Comparison of ENCODE assay signal across 8 cellular contexts in the genomic region with DNA sequence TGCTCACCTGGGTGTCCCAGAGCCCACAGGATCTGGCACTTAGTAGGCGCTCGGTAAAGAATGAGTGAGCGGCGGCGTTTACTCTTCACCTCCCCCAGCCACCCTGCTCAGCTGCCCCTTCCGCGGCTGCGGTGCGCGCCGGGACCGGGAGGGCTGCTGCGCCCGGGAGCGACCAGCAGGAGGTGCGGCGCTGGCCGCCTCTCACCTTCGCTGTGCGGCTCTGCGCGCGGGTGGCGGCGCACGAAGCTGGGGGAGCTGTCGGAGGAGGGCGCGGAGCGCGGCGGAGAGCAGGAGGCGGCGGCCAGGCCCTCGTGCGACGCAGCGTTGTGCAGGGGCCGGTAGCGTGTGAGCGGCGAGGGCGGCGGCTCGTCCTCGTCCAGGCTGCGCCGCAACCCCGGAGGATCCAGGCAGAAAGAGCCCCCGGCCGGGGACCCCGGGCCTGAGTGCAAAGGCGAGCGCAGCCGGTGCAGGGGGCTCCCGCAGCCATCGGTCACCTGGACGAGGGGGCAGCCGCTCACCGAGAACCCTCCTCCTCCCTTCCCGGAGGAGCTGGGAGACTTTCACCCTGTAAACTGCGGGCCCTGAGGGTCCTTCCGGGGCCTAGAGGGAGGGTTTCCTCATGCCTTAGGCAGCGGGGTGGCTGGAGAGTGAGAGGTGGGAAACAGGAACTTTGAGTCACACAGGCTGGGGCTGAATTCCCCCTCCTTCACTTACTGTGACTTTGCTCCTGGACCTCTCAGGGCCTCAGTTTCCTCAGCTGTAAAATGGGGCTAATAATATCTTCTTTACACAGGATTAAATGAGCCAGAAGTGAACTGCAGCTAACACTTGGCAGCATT. TPM values are rescaled to one million over a fixed set of nuclear protein-coding genes. Genes with fewer than 3 reads are reported as not detected.
DNase-seq lines count a peak whose midpoint lies in the region; ATAC-seq, FAIRE-seq and TF ChIP-seq lines count a peak whose summit lies in the region.

No MANE protein-coding gene starts in this region.

- intact Hi-C loops in left lung (cut with DNase I): no loop called here

- peak; percentile 58 for ATAC-seq in HG03280 (IDR thresholded peaks at IDR 0.05; ENCODE audit: unreplicated experiment)
- ATAC-seq in left lung: peak; percentile 88

- H3K27me3 ChIP-seq in BE2C: no peaks in the 10 kb centered on the region
- peaks cover 9 to 51% of the 10 kb centered on the region in 2 donors for H3K27me3 ChIP-seq in left lung

- H3K4me1 ChIP-seq in BE2C: peaks cover under 1% of the 10 kb centered on the region; the same call in 1 of the 2 replicates
- peaks cover 8 to 10% of the 10 kb centered on the region in 2 donors for H3K4me1 ChIP-seq in left lung

- FAIRE-seq in urothelium cell line (lab: Jason Lieb, UNC): no peak

- H3K27ac ChIP-seq in caudate nucleus (ENCODE audit: low read depth, low read length): peak overlapping the region; percentile 1
- no peak overlapping the region for H3K27ac ChIP-seq in left lung

- 0 out of 2 replicates have a peak overlapping the region, but pooled peaks have one; percentile 11 for H3K4me3 ChIP-seq in BE2C (ENCODE audit: low read depth, low read length)
- H3K4me3 ChIP-seq in left lung: peak overlapping the region in 1 of 2 donors; percentile 3

- peak; percentile 88 for DNase-seq in BE2C
- peak; percentile 28 for DNase-seq in activated CD4-positive, CD25-positive, alpha-beta regulatory T cell treated with anti-CD3 and anti-CD28 coated beads, Interleukin-2, amount 50 U/mL, for 16 hours (ENCODE audit: low read depth, low spot score)
- peak in 14 of 61 donors; percentile 10 to 50 (median 28) for DNase-seq in caudate nucleus (lab: John Stamatoyannopoulos, UW)
- DNase-seq in left lung: peak in 1 of 2 donors; percentile 88
- peak; percentile 36 to 47 for DNase-seq in stimulated activated CD8-positive, alpha-beta memory T cell treated with anti-CD3 and anti-CD28 coated beads, Interleukin-15, amount 100 ng/mL, for 48 hours (ENCODE audit: low read depth in 2 of 2)
- DNase-seq in urothelium cell line (ENCODE audit: low spot score): no peak
- no peak for DNase-seq in NCI-H1694 (lab: John Stamatoyannopoulos, UW)

- H3K36me3 ChIP-seq in BE2C: no peaks in the 10 kb centered on the region
- H3K36me3 ChIP-seq in left lung: no peaks in the 10 kb centered on the region

- TF ChIP-seq CTCF in BE2C (IDR thresholded peaks at IDR 0.05; ENCODE audit: low read depth, low read length) (peak; percentile 61), left lung (IDR thresholded peaks at IDR 0.05) (peak; percentile 41 to 56)

- no peaks in the 10 kb centered on the region for H3K9me3 ChIP-seq in BE2C
- no peaks in the 10 kb centered on the region for H3K9me3 ChIP-seq in left lung

RNA-seq across cellular contexts. Expression of gene SAMD14, which starts 12.5 kb away (rescaled TPM):
- polyA plus RNA-seq in BE2C (2012; ENCODE audit: insufficient read depth, insufficient read length, low read depth): 4.1 TPM
- 10 to 100 TPM in 1 of 2 donors, 1 to 10 TPM in 1; 8.4 to 10.2 TPM for total RNA-seq in left lung

RNA-seq across cellular contexts. Expression of gene PDK2, which starts 22.3 kb away (rescaled TPM):
- polyA plus RNA-seq in BE2C (2012; ENCODE audit: insufficient read depth, insufficient read length, low read depth): 38.8 TPM
- total RNA-seq in left lung: 10 to 100 TPM; 20.7 to 32.0 TPM

RNA-seq across cellular contexts. Expression of gene PPP1R9B, which starts 33.1 kb away (rescaled TPM):
- 190 TPM for polyA plus RNA-seq in BE2C (2012; ENCODE audit: insufficient read depth, insufficient read length, low read depth)
- 10 to 100 TPM; 67.4 to 86.6 TPM for total RNA-seq in left lung

RNA-seq across cellular contexts. Expression of gene SGCA, which starts 48.4 kb away (rescaled TPM):
- polyA plus RNA-seq in BE2C (2012; ENCODE audit: insufficient read depth, insufficient read length, low read depth): 0.65 TPM
- total RNA-seq in left lung: 10 to 100 TPM in 1 of 2 donors, 1 to 10 TPM in 1; 8.3 to 18.5 TPM

Comparison
In these comparisons a context has a peak if more than half of its experiments do, and no peak if none do; other contexts are left out.
1. DNase-seq: peak in BE2C (single experiment), activated CD4-positive, CD25-positive, alpha-beta regulatory T cell treated with anti-CD3 and anti-CD28 coated beads, Interleukin-2, amount 50 U/mL, for 16 hours (single experiment) and stimulated activated CD8-positive, alpha-beta memory T cell treated with anti-CD3 and anti-CD28 coated beads, Interleukin-15, amount 100 ng/mL, for 48 hours (2 of 2); none in urothelium cell line (single experiment) and NCI-H1694 (single experiment).